In genomic region chr4:70508801-70509200, GRCh38 we compare ENCODE assay signal across 30 cellular contexts. TPM values are rescaled to one million over a fixed set of nuclear protein-coding genes. Genes with fewer than 3 reads are reported as not detected.
"Had no signal": no experiment of that assay in that cellular context is flagged by ENCODE, and none has a peak within 500 bp of the region (broad histone marks: within the 10 kb centered on the region; RNA-seq: fewer than 3 reads in every experiment).

No MANE protein-coding gene starts in this region.

- H3K36me3 ChIP-seq: adrenal gland, SJSA1 had no signal

- H3K4me1 ChIP-seq: adrenal gland, SJSA1 had no signal

- H3K9me3 ChIP-seq: adrenal gland, SJSA1, SK-N-SH had no signal

- ATAC-seq: activated CD4-positive, alpha-beta T cell treated with anti-CD3 and anti-CD28 coated beads for 36 hours; activated CD4-positive, CD25-positive, alpha-beta regulatory T cell treated with anti-CD3 and anti-CD28 coated beads, Interleukin-2, amount 50 U/mL, for 24 hours; activated CD8-positive, alpha-beta T cell treated with anti-CD3 and anti-CD28 coated beads, Interleukin-2, amount 10 ng/mL, durations not matched to agents 7 days and 5 days; K562; Panc1 had no signal

- FAIRE-seq: bronchial epithelial cell, K562, TTC549 had no signal

- H3K9ac ChIP-seq: SK-N-SH had no signal

- H3K4me2 ChIP-seq: SK-N-SH had no signal

- H3K27ac ChIP-seq: adrenal gland, SJSA1 had no signal

- H3K27me3 ChIP-seq: adrenal gland, SJSA1 had no signal

- DNase-seq: activated CD4-positive, alpha-beta T cell treated with anti-CD3 and anti-CD28 coated beads for 36 hours; activated CD4-positive, alpha-beta T cell treated with anti-CD3 and anti-CD28 coated beads, Interleukin-2, amount 10 ng/mL, durations not matched to agents 7 days and 5 days; activated CD4-positive, alpha-beta T cell treated with anti-CD3 and anti-CD28 coated beads, Interleukin-2, amount 50 U/mL, for 48 hours; activated CD8-positive, alpha-beta T cell treated with anti-CD3 and anti-CD28 coated beads, Interleukin-2, amount 10 ng/mL, durations not matched to agents 7 days and 5 days; activated gamma-delta T cell; activated naive CD4-positive, alpha-beta T cell treated with Interleukin-2 at 50 U/mL for 16 hours; activated naive CD8-positive, alpha-beta T cell treated with anti-CD3 and anti-CD28 coated beads, Interleukin-2, amount 10 ng/mL, durations not matched to agents 7 days and 5 days; activated T-cell treated with anti-CD3 and anti-CD28 coated beads, Interleukin-2, amount 50 U/mL, for 24 hours; anterior cingulate cortex; Karpas-422; NCI-H1105; NCI-H1417 treated with DMSO at 0.1 percent for 48 hours; NCI-H187 treated with DMSO at 0.1 percent for 48 hours; NCI-H2081; NCI-H446; NCI-H510A treated with DMSO at 0.1 percent for 48 hours; NCI-H526 treated with DMSO at 0.1 percent for 48 hours; NCI-H774; SHP77 treated with DMSO at 0.1 percent for 48 hours; SK-N-SH had no signal

- H3K4me3 ChIP-seq: adrenal gland, K562, SJSA1 had no signal

RNA-seq across cellular contexts. Expression of gene AMTN, which starts 9.6 kb away (rescaled TPM):
- total RNA-seq: activated CD4-positive, alpha-beta T cell treated with anti-CD3 and anti-CD28 coated beads for 36 hours; activated CD4-positive, alpha-beta T cell treated with anti-CD3 and anti-CD28 coated beads, Interleukin-2, amount 10 ng/mL, durations not matched to agents 7 days and 5 days; activated CD8-positive, alpha-beta T cell treated with anti-CD3 and anti-CD28 coated beads, Interleukin-2, amount 10 ng/mL, durations not matched to agents 7 days and 5 days; activated naive CD8-positive, alpha-beta T cell treated with anti-CD3 and anti-CD28 coated beads, Interleukin-2, amount 10 ng/mL, durations not matched to agents 7 days and 5 days; activated T-helper 2 cell treated with anti-CD3 and anti-CD28 coated beads, Interferon-gamma antibody, Interleukin-2, Interleukin-4, amounts not matched to agents 10 μg/mL and 5 μg/mL and 100 μg/mL, durations not matched to agents 14 hours and 24 hours and 36 hours; adrenal gland; K562; MCF 10A; RPMI7951; SJSA1 had no signal
- polyA plus RNA-seq: adrenal gland, K562, SK-N-SH had no signal

RNA-seq across cellular contexts. Expression of gene MUC7, which starts 36.8 kb away (rescaled TPM):
- total RNA-seq: activated CD4-positive, alpha-beta T cell treated with anti-CD3 and anti-CD28 coated beads for 36 hours; activated CD4-positive, alpha-beta T cell treated with anti-CD3 and anti-CD28 coated beads, Interleukin-2, amount 10 ng/mL, durations not matched to agents 7 days and 5 days; activated CD8-positive, alpha-beta T cell treated with anti-CD3 and anti-CD28 coated beads, Interleukin-2, amount 10 ng/mL, durations not matched to agents 7 days and 5 days; activated naive CD8-positive, alpha-beta T cell treated with anti-CD3 and anti-CD28 coated beads, Interleukin-2, amount 10 ng/mL, durations not matched to agents 7 days and 5 days; activated T-helper 2 cell treated with anti-CD3 and anti-CD28 coated beads, Interferon-gamma antibody, Interleukin-2, Interleukin-4, amounts not matched to agents 10 μg/mL and 5 μg/mL and 100 μg/mL, durations not matched to agents 14 hours and 24 hours and 36 hours; adrenal gland; bronchial epithelial cell; K562; MCF 10A; RPMI7951; SJSA1 had no signal
- polyA plus RNA-seq: adrenal gland, K562, SK-N-SH had no signal
